1 cellular context compared by ENCODE assay signal in genomic region chr10:6144609-6145413, GRCh38.
TF ChIP-seq lines count a peak whose summit lies in the region.

No MANE protein-coding gene starts in this region.

TF ChIP-seq in GM12878, 131 proteins besides CTCF, POLR2A, EP300 and RAD21 (continued from another document):
- peak; percentile 62; the same call in 1 of the 2 replicates for TF ChIP-seq MAX (IDR thresholded peaks at IDR 0.05; ENCODE audit: low read depth, low read length)
- TF ChIP-seq GATAD2B (conservative IDR thresholded peaks at IDR 0.05; ENCODE audit: low read depth): peak; percentile 94
- no peak for TF ChIP-seq SMAD5 (IDR thresholded peaks at IDR 0.05; ENCODE audit: low read depth)
- TF ChIP-seq YBX1 (IDR thresholded peaks at IDR 0.05): no peak
- no peak for TF ChIP-seq RAD51 (IDR thresholded peaks at IDR 0.05)
- no peak; the same call in 1 of the 2 replicates for TF ChIP-seq SMARCA5 (IDR thresholded peaks at IDR 0.05)
- TF ChIP-seq SIX5 (IDR thresholded peaks at IDR 0.05; ENCODE audit: low read depth, low read length, severe bottlenecking): no peak
- TF ChIP-seq ZNF384 (IDR thresholded peaks at IDR 0.05; ENCODE audit: borderline replicate concordance, low read depth, low read length): no peak
- TF ChIP-seq USF2 (IDR thresholded peaks at IDR 0.05; ENCODE audit: borderline replicate concordance, low read depth, low read length): no peak
- TF ChIP-seq ZNF592 (IDR thresholded peaks at IDR 0.05): 0 out of 2 replicates have a peak, but pooled peaks have one; percentile 48
- peak; percentile 89 for TF ChIP-seq DPF2 (IDR thresholded peaks at IDR 0.05)
- no peak for TF ChIP-seq GABPA (IDR thresholded peaks at IDR 0.05; ENCODE audit: low read depth)
- TF ChIP-seq CBX5 (IDR thresholded peaks at IDR 0.05; ENCODE audit: low read depth): no peak
- no peak for TF ChIP-seq RELA (IDR thresholded peaks at IDR 0.05; ENCODE audit: borderline replicate concordance, partially characterized antibody)
- TF ChIP-seq BMI1 (IDR thresholded peaks at IDR 0.05; ENCODE audit: borderline replicate concordance): no peak
- no peak for TF ChIP-seq NBN (IDR thresholded peaks at IDR 0.05)
- TF ChIP-seq HCFC1 (IDR thresholded peaks at IDR 0.05; ENCODE audit: low read length): no peak
- TF ChIP-seq ZNF207 (IDR thresholded peaks at IDR 0.05; ENCODE audit: borderline replicate concordance): no peak
- TF ChIP-seq SREBF2 (IDR thresholded peaks at IDR 0.05; ENCODE audit: low read length): no peak
- TF ChIP-seq TAF1 (IDR thresholded peaks at IDR 0.05; ENCODE audit: borderline replicate concordance, low read depth, low read length): no peak; the same call in 1 of the 2 replicates
- TF ChIP-seq TCF7 (IDR thresholded peaks at IDR 0.05; ENCODE audit: borderline replicate concordance): no peak
- TF ChIP-seq MEF2B (IDR thresholded peaks at IDR 0.05; ENCODE audit: partially characterized antibody, poor library complexity, severe bottlenecking): no peak
- TF ChIP-seq SUPT20H (IDR thresholded peaks at IDR 0.05; ENCODE audit: borderline replicate concordance, control insufficient read depth, low read depth, low read length): no peak
- no peak for TF ChIP-seq ETV6 (conservative IDR thresholded peaks at IDR 0.05 in 1 of 2, IDR thresholded peaks at IDR 0.05 in 1 of 2; ENCODE audit: borderline replicate concordance in 1 of 2, low read depth in 1 of 2)
- peak; percentile 97 to 98 for TF ChIP-seq SRF (IDR thresholded peaks at IDR 0.05; ENCODE audit: low read depth in 2 of 2, low read length in 2 of 2)
- 0 out of 2 replicates have a peak, but pooled peaks have one; percentile 1 for TF ChIP-seq MEF2A (IDR thresholded peaks at IDR 0.05; ENCODE audit: insufficient read depth, low read depth, low read length)
- TF ChIP-seq TCF12 (IDR thresholded peaks at IDR 0.05; ENCODE audit: low read depth, low read length): 0 out of 2 replicates have a peak, but pooled peaks have one; percentile 8
- TF ChIP-seq ASH2L (IDR thresholded peaks at IDR 0.05; ENCODE audit: borderline replicate concordance, low read depth): no peak
